Comparison of ENCODE assay signal across 2 cellular contexts in the genomic region with DNA sequence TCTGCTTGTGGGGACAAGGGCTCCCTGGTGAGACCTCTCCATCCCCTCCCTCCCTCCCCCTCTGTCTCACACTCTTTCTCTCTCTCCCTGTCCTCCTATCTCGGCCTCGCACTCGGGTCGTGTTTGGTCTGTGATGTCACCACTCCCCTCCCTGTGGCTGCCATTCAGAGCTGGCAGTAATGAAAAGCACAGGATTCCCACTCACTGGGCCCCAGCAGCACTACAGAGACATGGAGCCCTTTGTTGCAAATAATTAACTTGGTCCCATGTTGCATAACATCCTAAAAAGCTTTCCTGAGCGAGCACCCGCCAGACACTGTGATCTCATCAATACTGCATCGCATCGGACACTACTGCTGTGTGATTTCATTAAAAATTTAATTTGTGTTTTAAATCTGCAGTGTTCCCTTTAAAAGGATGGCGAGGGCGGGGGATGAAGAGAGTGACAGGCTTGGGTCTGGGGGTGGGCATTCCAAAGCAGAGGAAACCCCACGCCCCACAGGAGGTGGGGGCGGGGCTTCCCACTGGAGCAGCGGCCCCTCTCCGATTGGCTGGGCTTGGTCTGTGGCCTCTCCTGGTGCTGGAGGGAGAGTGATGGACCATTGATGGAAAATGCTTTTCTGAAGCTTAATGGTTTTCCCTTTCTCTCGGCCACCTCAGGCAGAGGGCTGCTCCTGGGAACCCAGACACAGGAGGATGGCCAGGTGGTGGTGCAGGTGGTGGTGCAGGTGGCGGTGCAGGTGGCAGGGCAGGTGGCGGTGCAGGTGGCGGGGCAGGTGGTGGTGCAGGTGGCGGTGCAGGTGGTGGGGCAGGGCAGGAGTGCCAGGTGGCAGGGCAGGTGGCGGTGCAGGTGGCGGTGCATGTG.
TF ChIP-seq lines count a peak whose summit lies in the region.

No MANE protein-coding gene starts in this region.

TF ChIP-seq in GM23338, 12 proteins besides CTCF, POLR2A, EP300 and RAD21:
- TF ChIP-seq REST (IDR thresholded peaks at IDR 0.05; ENCODE audit: unreplicated experiment), result no peak
- TF ChIP-seq, protein P1, sequence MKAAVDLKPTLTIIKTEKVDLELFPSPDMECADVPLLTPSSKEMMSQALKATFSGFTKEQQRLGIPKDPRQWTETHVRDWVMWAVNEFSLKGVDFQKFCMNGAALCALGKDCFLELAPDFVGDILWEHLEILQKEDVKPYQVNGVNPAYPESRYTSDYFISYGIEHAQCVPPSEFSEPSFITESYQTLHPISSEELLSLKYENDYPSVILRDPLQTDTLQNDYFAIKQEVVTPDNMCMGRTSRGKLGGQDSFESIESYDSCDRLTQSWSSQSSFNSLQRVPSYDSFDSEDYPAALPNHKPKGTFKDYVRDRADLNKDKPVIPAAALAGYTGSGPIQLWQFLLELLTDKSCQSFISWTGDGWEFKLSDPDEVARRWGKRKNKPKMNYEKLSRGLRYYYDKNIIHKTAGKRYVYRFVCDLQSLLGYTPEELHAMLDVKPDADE (IDR thresholded peaks at IDR 0.05), result no peak
- no peak for TF ChIP-seq EZH2 (IDR thresholded peaks at IDR 0.05; ENCODE audit: low read depth, unreplicated experiment)
- no peak for TF ChIP-seq ZNF462 (CRISPR knock-in tag; IDR thresholded peaks at IDR 0.05)

TF ChIP-seq in neural cell, 6 proteins besides CTCF, POLR2A, EP300 and RAD21:
- no peak for TF ChIP-seq SMC3 (conservative IDR thresholded peaks at IDR 0.05; ENCODE audit: poor library complexity)
- no peak for TF ChIP-seq REST (IDR thresholded peaks at IDR 0.05; ENCODE audit: borderline replicate concordance)
- TF ChIP-seq TAF1 (IDR thresholded peaks at IDR 0.05; ENCODE audit: low read depth), result no peak
- no peak for TF ChIP-seq EZH2 (IDR thresholded peaks at IDR 0.05; ENCODE audit: borderline replicate concordance, insufficient read depth, low read length, poor library complexity, severe bottlenecking)
- TF ChIP-seq POLR2AphosphoS5 (IDR thresholded peaks at IDR 0.05), result no peak
- no peak for TF ChIP-seq MXI1 (conservative IDR thresholded peaks at IDR 0.05; ENCODE audit: poor library complexity, severe bottlenecking)
